9 cellular contexts compared by ENCODE assay signal in the genomic region with DNA sequence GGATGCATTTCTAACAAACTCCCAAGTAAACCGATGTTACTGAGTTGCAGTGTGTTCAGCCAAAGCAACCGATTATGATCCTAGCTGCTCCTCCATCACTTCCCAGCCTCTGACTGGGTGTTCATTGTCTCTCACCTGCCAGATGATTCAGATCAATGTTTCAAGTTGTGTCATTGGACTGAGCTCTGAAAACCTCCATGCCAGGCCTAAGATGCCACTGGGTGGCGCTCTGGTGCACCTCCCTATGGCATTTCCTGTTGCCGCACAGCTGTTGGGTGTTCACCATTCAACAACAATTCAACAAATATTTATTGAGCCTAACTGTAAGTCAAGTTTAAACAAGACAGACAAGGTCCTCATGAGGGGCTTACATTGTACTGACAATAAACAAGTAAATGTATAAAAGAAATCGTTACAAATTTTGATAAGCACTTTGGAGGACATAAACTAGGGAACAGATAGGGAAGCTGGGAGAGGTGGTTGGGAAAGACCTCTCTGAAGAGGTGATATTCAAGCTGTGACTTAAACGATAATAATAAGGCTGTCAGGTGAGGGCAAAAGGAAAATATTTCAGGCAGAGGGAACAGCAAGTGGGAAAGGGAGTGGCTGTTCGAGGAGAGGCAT. TPM values are rescaled to one million over a fixed set of nuclear protein-coding genes. Genes with fewer than 3 reads are reported as not detected.
DNase-seq lines count a peak whose midpoint lies in the region; ATAC-seq and TF ChIP-seq lines count a peak whose summit lies in the region.
"Had no signal": no experiment of that assay in that cellular context is flagged by ENCODE, and none has a peak within 500 bp of the region (broad histone marks: within the 10 kb centered on the region; RNA-seq: fewer than 3 reads in every experiment).

No MANE protein-coding gene starts in this region.

- H3K27me3 ChIP-seq in OCI-LY1 (ENCODE audit: insufficient read depth, low read length) (no peaks in the 10 kb centered on the region), spleen (replicated peaks in 1 of 7) (peaks cover 0 to 28% (median 0%) of the 10 kb centered on the region in 7 donors)
- H3K27me3 ChIP-seq: vagina had no signal

- 41 to 49% (median 44%) methylated on average over 7 of the region's 7 CpGs for WGBS in spleen, 5 donors

- peak; percentile 45 for ATAC-seq in HG02623 (IDR thresholded peaks at IDR 0.05; ENCODE audit: unreplicated experiment)
- no peak for ATAC-seq in HG02678 (IDR thresholded peaks at IDR 0.05; ENCODE audit: unreplicated experiment)
- no peak for ATAC-seq in HG03097 (IDR thresholded peaks at IDR 0.05; ENCODE audit: low FRiP score, unreplicated experiment)

- no peaks in the 10 kb centered on the region for H3K9me3 Mint-ChIP-seq in activated T-helper 1 cell treated with anti-CD3 and anti-CD28 coated beads, Interleukin-12 subunit alpha, Interleukin-12 subunit beta, Interleukin-2, Interleukin-4 antibody, amounts not matched to agents 30 ng/mL and 10 ng/mL and 1 ng/mL, durations not matched to agents 14 hours and 24 hours and 36 hours
- no peaks in the 10 kb centered on the region for H3K9me3 Mint-ChIP-seq in glutamatergic neuron (ENCODE audit: unreplicated experiment)

- TF ChIP-seq POLR2A in spleen (IDR thresholded peaks at IDR 0.05): no peak

- no peaks in the 10 kb centered on the region for H3F3A ChIP-seq in OCI-LY1 (ENCODE audit: insufficient read depth, low read length)

- H3K9me2 ChIP-seq in OCI-LY1 (ENCODE audit: low read depth, low read length): no peaks in the 10 kb centered on the region

- no peak overlapping the region for H2AFZ ChIP-seq in OCI-LY1 (ENCODE audit: low read length)

- H3K27ac ChIP-seq in OCI-LY1 (ENCODE audit: low read depth, low read length, poor library complexity, severe bottlenecking) (no peak overlapping the region), spleen (no peak overlapping the region)
- H3K27ac ChIP-seq: vagina had no signal

- H3K4me3 ChIP-seq in OCI-LY1 (ENCODE audit: low read depth, low read length, poor library complexity, severe bottlenecking) (no peak overlapping the region), spleen (no peak overlapping the region)
- H3K4me3 ChIP-seq: vagina had no signal

- intact Hi-C loops in activated T-helper 1 cell treated with anti-CD3 and anti-CD28 coated beads, Interleukin-12 subunit alpha, Interleukin-12 subunit beta, Interleukin-2, Interleukin-4 antibody, amounts not matched to agents 30 ng/mL and 10 ng/mL and 1 ng/mL, durations not matched to agents 14 hours and 24 hours and 36 hours (cut with micrococcal nuclease): loop anchor here (1.0 to 10.0 kb wide), 4 partner anchors 26 to 447 kb away; partner anchors contain the start of gene CCSER2
- intact Hi-C loops in spleen (cut with DNase I; ENCODE audit: low total_unique reads): no loop called here

- H3K27ac Mint-ChIP-seq in activated T-helper 1 cell treated with anti-CD3 and anti-CD28 coated beads, Interleukin-12 subunit alpha, Interleukin-12 subunit beta, Interleukin-2, Interleukin-4 antibody, amounts not matched to agents 30 ng/mL and 10 ng/mL and 1 ng/mL, durations not matched to agents 14 hours and 24 hours and 36 hours: no peak overlapping the region
- no peak overlapping the region for H3K27ac Mint-ChIP-seq in glutamatergic neuron (ENCODE audit: unreplicated experiment)

- no peak overlapping the region for H3K4me3 Mint-ChIP-seq in activated T-helper 1 cell treated with anti-CD3 and anti-CD28 coated beads, Interleukin-12 subunit alpha, Interleukin-12 subunit beta, Interleukin-2, Interleukin-4 antibody, amounts not matched to agents 30 ng/mL and 10 ng/mL and 1 ng/mL, durations not matched to agents 14 hours and 24 hours and 36 hours
- H3K4me3 Mint-ChIP-seq in glutamatergic neuron (ENCODE audit: unreplicated experiment): no peak overlapping the region

- no peaks in the 10 kb centered on the region for H4K20me1 ChIP-seq in OCI-LY1 (ENCODE audit: insufficient read depth, low read length)

- H3K79me2 ChIP-seq in OCI-LY1 (ENCODE audit: insufficient read depth, low read length): no peaks in the 10 kb centered on the region

- peaks cover 10% of the 10 kb centered on the region for H3K27me3 Mint-ChIP-seq in activated T-helper 1 cell treated with anti-CD3 and anti-CD28 coated beads, Interleukin-12 subunit alpha, Interleukin-12 subunit beta, Interleukin-2, Interleukin-4 antibody, amounts not matched to agents 30 ng/mL and 10 ng/mL and 1 ng/mL, durations not matched to agents 14 hours and 24 hours and 36 hours (ENCODE audit: insufficient read depth)
- no peaks in the 10 kb centered on the region for H3K27me3 Mint-ChIP-seq in glutamatergic neuron (ENCODE audit: unreplicated experiment)

- TF ChIP-seq CTCF in OCI-LY1 (IDR thresholded peaks at IDR 0.05; ENCODE audit: low read length) (peak; percentile 79), glutamatergic neuron (IDR thresholded peaks at IDR 0.05; ENCODE audit: partially characterized antibody, unreplicated experiment) (peak; percentile 66), spleen (IDR thresholded peaks at IDR 0.05 in 8 of 11, conservative IDR thresholded peaks at IDR 0.05 in 3 of 11) (peak in 9 of 11 experiments; percentile 12 to 51 (median 34))

- no peak overlapping the region for H3K9ac ChIP-seq in OCI-LY1 (ENCODE audit: low read length)

- H3K4me1 Mint-ChIP-seq in activated T-helper 1 cell treated with anti-CD3 and anti-CD28 coated beads, Interleukin-12 subunit alpha, Interleukin-12 subunit beta, Interleukin-2, Interleukin-4 antibody, amounts not matched to agents 30 ng/mL and 10 ng/mL and 1 ng/mL, durations not matched to agents 14 hours and 24 hours and 36 hours (ENCODE audit: low read depth): peaks cover 26% of the 10 kb centered on the region
- peaks cover 5% of the 10 kb centered on the region for H3K4me1 Mint-ChIP-seq in glutamatergic neuron (ENCODE audit: low read depth, unreplicated experiment)

- H3K9me3 ChIP-seq in OCI-LY1 (ENCODE audit: low read length) (no peaks in the 10 kb centered on the region), spleen (no peaks in the 10 kb centered on the region)
- H3K9me3 ChIP-seq: vagina had no signal

- H3K36me3 ChIP-seq in OCI-LY1 (ENCODE audit: insufficient read depth, low read length) (no peaks in the 10 kb centered on the region), spleen (no peaks in the 10 kb centered on the region)
- H3K36me3 ChIP-seq: vagina had no signal

- H3K4me2 ChIP-seq in OCI-LY1 (ENCODE audit: low read length): no peak overlapping the region

- H3K4me1 ChIP-seq in OCI-LY1 (ENCODE audit: insufficient read depth, low read length, severe bottlenecking): no peaks in the 10 kb centered on the region
- H3K4me1 ChIP-seq in spleen: peaks cover 0 to 5% (median 2%) of the 10 kb centered on the region in 6 donors
- H3K4me1 ChIP-seq: vagina had no signal

- DNase-seq in DMS53 (lab: John Stamatoyannopoulos, UW) (peak; percentile 95), glutamatergic neuron (peak; percentile 76), spleen (no peak)
- peak; percentile 62 for DNase-seq in activated T-helper 1 cell treated with anti-CD3 and anti-CD28 coated beads, Interleukin-12 subunit alpha, Interleukin-12 subunit beta, Interleukin-2, Interleukin-4 antibody, amounts not matched to agents 30 ng/mL and 10 ng/mL and 1 ng/mL, durations not matched to agents 14 hours and 24 hours and 36 hours (ENCODE audit: low spot score)

- no peaks in the 10 kb centered on the region for H3K36me3 Mint-ChIP-seq in activated T-helper 1 cell treated with anti-CD3 and anti-CD28 coated beads, Interleukin-12 subunit alpha, Interleukin-12 subunit beta, Interleukin-2, Interleukin-4 antibody, amounts not matched to agents 30 ng/mL and 10 ng/mL and 1 ng/mL, durations not matched to agents 14 hours and 24 hours and 36 hours (ENCODE audit: low read depth)
- no peaks in the 10 kb centered on the region for H3K36me3 Mint-ChIP-seq in glutamatergic neuron (ENCODE audit: unreplicated experiment)

RNA-seq across cellular contexts. Expression of gene RGR, which starts 22.8 kb away (rescaled TPM):
- not detected in 2 replicates for total RNA-seq in activated T-helper 1 cell treated with anti-CD3 and anti-CD28 coated beads, Interleukin-12 subunit alpha, Interleukin-12 subunit beta, Interleukin-2, Interleukin-4 antibody, amounts not matched to agents 30 ng/mL and 10 ng/mL and 1 ng/mL, durations not matched to agents 14 hours and 24 hours and 36 hours
- not detected for total RNA-seq in glutamatergic neuron (ENCODE audit: unreplicated experiment)
- not detected for total RNA-seq in spleen
- polyA plus RNA-seq in spleen: not detected
- total RNA-seq: vagina had no signal

RNA-seq across cellular contexts. Expression of gene LRIT1, which starts 26.3 kb away (rescaled TPM):
- total RNA-seq in activated T-helper 1 cell treated with anti-CD3 and anti-CD28 coated beads, Interleukin-12 subunit alpha, Interleukin-12 subunit beta, Interleukin-2, Interleukin-4 antibody, amounts not matched to agents 30 ng/mL and 10 ng/mL and 1 ng/mL, durations not matched to agents 14 hours and 24 hours and 36 hours: not detected in 2 replicates
- total RNA-seq in glutamatergic neuron (ENCODE audit: unreplicated experiment) (not detected), spleen (not detected)
- polyA plus RNA-seq in spleen: not detected
- total RNA-seq: vagina had no signal

RNA-seq across cellular contexts. Expression of gene LRIT2, which starts 42.3 kb away (rescaled TPM):
- total RNA-seq in activated T-helper 1 cell treated with anti-CD3 and anti-CD28 coated beads, Interleukin-12 subunit alpha, Interleukin-12 subunit beta, Interleukin-2, Interleukin-4 antibody, amounts not matched to agents 30 ng/mL and 10 ng/mL and 1 ng/mL, durations not matched to agents 14 hours and 24 hours and 36 hours: not detected in 2 replicates
- total RNA-seq in glutamatergic neuron (ENCODE audit: unreplicated experiment): not detected
- total RNA-seq in spleen: not detected
- not detected for polyA plus RNA-seq in spleen
- total RNA-seq: vagina had no signal
